8 cellular contexts compared by ENCODE assay signal in the genomic region with DNA sequence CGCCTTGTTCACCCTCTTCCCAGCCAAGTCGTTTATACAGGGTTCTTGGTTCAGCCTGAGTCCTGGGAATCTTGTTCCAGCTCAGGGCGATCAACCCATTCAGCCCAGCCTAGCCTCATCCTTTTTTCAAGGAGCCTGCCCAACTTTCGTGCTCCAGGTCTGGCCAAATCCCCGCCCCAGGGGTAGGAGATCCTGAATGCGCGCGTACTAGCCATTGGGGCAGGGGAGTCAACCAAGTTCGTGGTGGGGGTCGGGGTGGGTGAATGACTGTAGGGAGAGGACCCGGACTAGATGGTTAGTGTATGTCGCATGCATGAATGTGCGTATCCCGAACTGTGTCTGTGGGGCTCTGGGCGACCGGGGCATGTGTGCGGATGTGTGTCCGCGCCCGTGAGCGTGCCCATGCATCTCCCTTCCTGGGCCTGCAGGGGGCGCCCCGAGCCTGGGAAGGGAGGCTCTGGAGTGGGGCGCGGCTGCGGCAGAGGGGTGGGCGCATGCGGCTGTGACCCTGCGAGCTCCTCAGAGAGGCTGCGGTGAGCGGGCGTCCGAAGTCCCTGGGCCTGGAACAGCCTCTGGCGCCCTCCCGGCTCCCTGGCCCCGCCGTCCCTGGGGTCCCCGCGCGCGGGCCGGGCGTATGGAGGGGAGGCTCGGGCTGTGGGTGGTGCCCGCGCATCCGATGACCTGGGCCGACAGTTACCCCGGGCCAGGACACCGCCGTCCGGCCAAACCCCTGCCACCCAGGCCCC. TPM values are rescaled to one million over a fixed set of nuclear protein-coding genes. Genes with fewer than 3 reads are reported as not detected.
DNase-seq lines count a peak whose midpoint lies in the region; ATAC-seq and TF ChIP-seq lines count a peak whose summit lies in the region.

No MANE protein-coding gene starts in this region.

- peak; percentile 84 for ATAC-seq in foreskin keratinocyte

- H3K4me3 Mint-ChIP-seq in nephron progenitor cell, result peak overlapping the region; percentile 72

- H3K27me3 ChIP-seq in HUES6 (ENCODE audit: control insufficient read depth, insufficient read depth, low read length), result peaks cover 44% of the 10 kb centered on the region
- no peaks in the 10 kb centered on the region for H3K27me3 ChIP-seq in foreskin keratinocyte

- no peak overlapping the region for H3K27ac Mint-ChIP-seq in nephron progenitor cell

- H3K27ac ChIP-seq in HUES6 (ENCODE audit: low read depth, low read length) (no peak overlapping the region), foreskin keratinocyte (no peak overlapping the region)

- H3K4me1 Mint-ChIP-seq in nephron progenitor cell, result peaks cover 5% of the 10 kb centered on the region

- no peaks in the 10 kb centered on the region for H3K9me3 ChIP-seq in HUES6 (ENCODE audit: control insufficient read depth, insufficient read depth, low read depth, low read length)

- DNase-seq in GM03348 (ENCODE audit: low spot score), result peak; percentile 93
- DNase-seq in RPMI8226, result peak; percentile 50
- peak; percentile 44 for DNase-seq in activated gamma-delta T cell (lab: John Stamatoyannopoulos, UW)
- DNase-seq in foreskin keratinocyte, result peak in 1 of 2 donors; percentile 45
- peak; percentile 91 for DNase-seq in nephron progenitor cell
- DNase-seq in stimulated activated naive CD4-positive, alpha-beta T cell (lab: John Stamatoyannopoulos, UW), result peak; percentile 47 to 80 (median 68)
- DNase-seq in NK-92 treated with Interleukin-12 subunit alpha and Interleukin-12 subunit beta, amount 100 ng/mL, for 24 hours (lab: John Stamatoyannopoulos, UW), result no peak

- no peak overlapping the region for H3K9ac ChIP-seq in HUES6 (ENCODE audit: low read length)

- H3K27me3 Mint-ChIP-seq in nephron progenitor cell (ENCODE audit: low read depth, poor library complexity), result peaks cover 56% of the 10 kb centered on the region

- H3K36me3 ChIP-seq in HUES6 (ENCODE audit: control insufficient read depth, insufficient read depth, low read length), result no peaks in the 10 kb centered on the region

- peak overlapping the region; percentile 59 for H3K4me3 ChIP-seq in HUES6 (ENCODE audit: low read depth, low read length)

- TF ChIP-seq CTCF in foreskin keratinocyte (conservative IDR thresholded peaks at IDR 0.05) (peak; percentile 93), nephron progenitor cell (IDR thresholded peaks at IDR 0.05) (peak; percentile 83)

- H3K36me3 Mint-ChIP-seq in nephron progenitor cell (ENCODE audit: low read depth), result no peaks in the 10 kb centered on the region

- H3K9me3 Mint-ChIP-seq in nephron progenitor cell, result no peaks in the 10 kb centered on the region

- H3K4me1 ChIP-seq in HUES6 (ENCODE audit: control insufficient read depth, insufficient read depth, low read length) (no peaks in the 10 kb centered on the region; the same call in 1 of the 2 replicates), foreskin keratinocyte (peaks cover 8% of the 10 kb centered on the region)

RNA-seq across cellular contexts. Expression of a gene that starts 8.7 kb away (rescaled TPM):
- total RNA-seq in foreskin keratinocyte, result not detected in 2 replicates
- polyA plus RNA-seq in foreskin keratinocyte, result 0.06 TPM in 1 of 2 replicates, not detected in the other

RNA-seq across cellular contexts. Expression of a gene that starts 10.1 kb away (rescaled TPM):
- not detected in 2 replicates for total RNA-seq in foreskin keratinocyte
- not detected in 2 replicates for polyA plus RNA-seq in foreskin keratinocyte

RNA-seq across cellular contexts. Expression of a gene that starts 38.7 kb away (rescaled TPM):
- 0.49 and 0.95 TPM in 2 replicates for total RNA-seq in foreskin keratinocyte
- 1.2 and 2.5 TPM in 2 replicates for polyA plus RNA-seq in foreskin keratinocyte

RNA-seq across cellular contexts. Expression of a gene that starts 49.2 kb away (rescaled TPM):
- total RNA-seq in foreskin keratinocyte, result 3.0 and 3.6 TPM in 2 replicates
- polyA plus RNA-seq in foreskin keratinocyte, result 2.8 and 3.2 TPM in 2 replicates

RNA-seq across cellular contexts. Expression of a gene that starts 54.7 kb away (rescaled TPM):
- 30.5 and 42.4 TPM in 2 replicates for total RNA-seq in foreskin keratinocyte
- polyA plus RNA-seq in foreskin keratinocyte, result 48.7 and 57.0 TPM in 2 replicates
